ENCODE assay signal across 8 cellular contexts in the genomic region with DNA sequence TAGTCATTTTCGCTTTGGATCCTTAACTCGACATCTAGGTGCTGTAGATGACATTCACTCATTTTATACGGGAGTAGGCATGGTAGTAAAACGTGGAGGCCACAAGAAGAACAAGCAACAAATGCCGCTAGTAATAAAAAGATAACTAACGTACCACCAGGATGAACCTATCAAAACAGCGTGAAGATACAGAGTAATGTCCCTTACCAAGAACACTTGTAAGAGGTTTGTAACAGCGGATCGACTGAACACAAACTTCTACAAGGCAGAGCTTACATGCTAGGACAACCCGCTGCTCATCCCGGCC. TPM values are rescaled to one million over a fixed set of nuclear protein-coding genes. Genes with fewer than 3 reads are reported as not detected.
DNase-seq lines count a peak whose midpoint lies in the region; ATAC-seq and TF ChIP-seq lines count a peak whose summit lies in the region.

No MANE protein-coding gene starts in this region.

- peaks cover 35% of the 10 kb centered on the region for H3K4me1 ChIP-seq in adipocyte (ENCODE audit: control insufficient read depth, insufficient read depth, low read length)
- peaks cover 6% of the 10 kb centered on the region for H3K4me1 ChIP-seq in thymus (ENCODE audit: control insufficient read depth, insufficient read depth, low read length)

- no peak overlapping the region for H3K27ac ChIP-seq in CD4-positive, alpha-beta T cell (ENCODE audit: low read depth, low read length)
- H3K27ac ChIP-seq in thymus (ENCODE audit: low read depth): peak overlapping the region; percentile 85

- no peak for ATAC-seq in CD4-positive, alpha-beta T cell (ENCODE audit: poor library complexity)
- ATAC-seq in HG02588 (IDR thresholded peaks at IDR 0.05; ENCODE audit: unreplicated experiment) (peak; percentile 14), left lobe of liver (peak; percentile 51), HG02759 (IDR thresholded peaks at IDR 0.05; ENCODE audit: unreplicated experiment) (no peak)

- CTCF ChIA-PET in CD4-positive, alpha-beta T cell (lab: Charles Lee): interaction anchor here (1.2 kb wide), 1 partner anchor 17 kb away, joined by 4 read pairs; no protein-coding TSS in a partner anchor

- no peaks in the 10 kb centered on the region for H3K9me3 ChIP-seq in CD4-positive, alpha-beta T cell (ENCODE audit: control insufficient read depth, low read length)
- H3K9me3 ChIP-seq in adipocyte (ENCODE audit: control insufficient read depth, low read length): no peaks in the 10 kb centered on the region
- H3K9me3 ChIP-seq in thymus (ENCODE audit: control insufficient read depth): no peaks in the 10 kb centered on the region

- no peaks in the 10 kb centered on the region for H3K27me3 Mint-ChIP-seq in CD4-positive, alpha-beta T cell

- H3K4me3 Mint-ChIP-seq in CD4-positive, alpha-beta T cell: peak overlapping the region; percentile 98

- peak overlapping the region; percentile 89 for H3K27ac Mint-ChIP-seq in CD4-positive, alpha-beta T cell

- DNase-seq in CD4-positive, alpha-beta T cell: no peak
- no peak for DNase-seq in adipocyte (ENCODE audit: low read depth)
- DNase-seq in left lobe of liver (ENCODE audit: low spot score): no peak
- no peak for DNase-seq in G401 (ENCODE audit: low spot score)
- no peak for DNase-seq in OCI-M2 (lab: John Stamatoyannopoulos, UW; ENCODE audit: unreplicated experiment)

- no peak for TF ChIP-seq CTCF in CD4-positive, alpha-beta T cell (IDR thresholded peaks at IDR 0.05)

- peak overlapping the region; percentile 93 for H3K4me3 ChIP-seq in adipocyte (ENCODE audit: low read length)
- H3K4me3 ChIP-seq in thymus (ENCODE audit: low read length): peak overlapping the region; percentile 91

- in situ Hi-C loops in G401 (cut with HindIII; ENCODE audit: low sequenced_read_pairs): no loop called here

- no peaks in the 10 kb centered on the region for H3K36me3 ChIP-seq in adipocyte (ENCODE audit: control insufficient read depth, insufficient read depth, low read length, severe bottlenecking)
- no peaks in the 10 kb centered on the region for H3K36me3 ChIP-seq in thymus (ENCODE audit: control insufficient read depth, insufficient read depth)

- H3K4me1 Mint-ChIP-seq in CD4-positive, alpha-beta T cell (ENCODE audit: low read depth): peaks cover 68% of the 10 kb centered on the region

- no peaks in the 10 kb centered on the region for H3K9me3 Mint-ChIP-seq in CD4-positive, alpha-beta T cell

- peak overlapping the region; percentile 94 for H3K9ac ChIP-seq in adipocyte (ENCODE audit: low read length)

- WGBS in thymus: 4% methylated on average over 11 of the region's 11 CpGs

- no peaks in the 10 kb centered on the region for H3K27me3 ChIP-seq in CD4-positive, alpha-beta T cell (ENCODE audit: control insufficient read depth, insufficient read depth, low read length)
- H3K27me3 ChIP-seq in adipocyte (replicated peaks; ENCODE audit: control insufficient read depth, insufficient read depth, low read length) (no peaks in the 10 kb centered on the region), thymus (ENCODE audit: control insufficient read depth, insufficient read depth) (no peaks in the 10 kb centered on the region)

- H3K36me3 Mint-ChIP-seq in CD4-positive, alpha-beta T cell (ENCODE audit: low read depth): peaks cover 22% of the 10 kb centered on the region

- POLR2A ChIA-PET in CD4-positive, alpha-beta T cell (lab: Charles Lee): interaction anchor here (0.6 to 1.7 kb wide), 3 partner anchors 13 to 35 kb away, joined by 3 to 4 read pairs (median 3); no protein-coding TSS in a partner anchor

- intact Hi-C loops in CD4-positive, alpha-beta T cell (cut with DNase I, micrococcal nuclease): no loop called here

RNA-seq across cellular contexts. Expression of gene CHORDC1, which starts 0.7 kb away (rescaled TPM):
- 10 to 100 TPM; 64.6 to 65.9 TPM for total RNA-seq in CD4-positive, alpha-beta T cell
- 11.5 TPM for total RNA-seq in left lobe of liver
- 49.3 TPM for polyA plus RNA-seq in thymus
- total RNA-seq in G401 (2014; rRNA removed; shearing (Covaris generic)): 48.9 and 91.7 TPM in 2 replicates

Comparison
In these comparisons a context has a peak if more than half of its experiments do, and no peak if none do; other contexts are left out.
1. ATAC-seq: peak in HG02588 (single experiment) and left lobe of liver (single experiment); none in CD4-positive, alpha-beta T cell (single experiment) and HG02759 (single experiment).